In the genomic region with DNA sequence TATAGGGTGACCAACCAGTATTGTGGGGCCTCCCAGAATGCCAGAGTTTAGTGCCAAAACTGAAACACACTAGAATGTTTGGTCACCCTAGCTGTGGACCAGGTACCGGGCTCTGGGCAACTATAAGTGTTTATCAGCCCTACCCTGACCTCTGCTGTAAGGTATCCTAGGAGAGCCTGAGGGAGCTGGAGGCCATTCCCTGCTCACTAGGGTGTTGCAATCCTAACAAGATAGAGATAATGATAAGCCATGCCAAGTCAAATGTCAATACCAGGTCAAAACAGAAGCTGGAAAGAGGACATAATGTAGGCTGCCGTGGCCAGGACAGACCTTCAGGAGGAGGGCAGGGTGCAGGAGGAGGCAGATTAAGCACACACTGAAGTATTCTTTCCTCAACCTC, we compare ENCODE assay signal across 30 cellular contexts.
DNase-seq lines count a peak whose midpoint lies in the region; ATAC-seq, FAIRE-seq and TF ChIP-seq lines count a peak whose summit lies in the region.
"Had no signal": no experiment of that assay in that cellular context is flagged by ENCODE, and none has a peak within 500 bp of the region (broad histone marks: within the 10 kb centered on the region; RNA-seq: fewer than 3 reads in every experiment).

No MANE protein-coding gene starts in this region.

- FAIRE-seq in D721Med (lab: Jason Lieb, UNC), result no peak
- FAIRE-seq: GM12891 had no signal

- H3K4me1 ChIP-seq in Caco-2, result peaks cover 23% of the 10 kb centered on the region
- no peaks in the 10 kb centered on the region for H3K4me1 ChIP-seq in endodermal cell (ENCODE audit: control insufficient read depth, insufficient read depth, low read length)
- peaks cover 5% of the 10 kb centered on the region for H3K4me1 ChIP-seq in mucosa of descending colon (ENCODE audit: low read depth)

- DNase-seq in NCI-H2196 (lab: John Stamatoyannopoulos, UW; ENCODE audit: unreplicated experiment) (peak; percentile 7), NCI-H2196 treated with DMSO at 0.1 percent for 48 hours (lab: John Stamatoyannopoulos, UW; ENCODE audit: unreplicated experiment) (no peak), Caco-2 (peak; percentile 67 to 70), endodermal cell (no peak), mucosa of descending colon (no peak), D721Med (ENCODE audit: insufficient read length, low spot score) (no peak), NCI-H146 (lab: John Stamatoyannopoulos, UW) (no peak)
- DNase-seq: 8988T; ACHN; CD4-positive, alpha-beta memory T cell; COR-L47; DMS 273 treated with DMSO at 0.1 percent for 48 hours; DMS79; EL; GF-D8; NCI-H1092; NCI-H1417 treated with DMSO at 0.1 percent for 48 hours; NCI-H187; NCI-H2081 treated with DMSO at 0.1 percent for 48 hours; NCI-H2171; NCI-H524; NCI-H748 treated with DMSO at 0.1 percent for 48 hours; NK-92 treated with Interleukin-12 subunit alpha and Interleukin-12 subunit beta, amount 100 ng/mL, for 24 hours; PC-3 had no signal

- H3K36me3 ChIP-seq in Caco-2 (ENCODE audit: control insufficient read depth, insufficient read depth, low read length) (no peaks in the 10 kb centered on the region), endodermal cell (ENCODE audit: control insufficient read depth, insufficient read depth, low read length) (no peaks in the 10 kb centered on the region), mucosa of descending colon (ENCODE audit: low read depth) (no peaks in the 10 kb centered on the region)
- H3K36me3 ChIP-seq: SJSA1 had no signal

- intact Hi-C loops in Caco-2 (cut with micrococcal nuclease; ENCODE audit: unreplicated experiment), result loop anchor here (1.0 to 10.0 kb wide), 8 partner anchors 27 to 311 kb away; no protein-coding TSS in a partner anchor
- intact Hi-C loops in mucosa of descending colon (cut with DNase I, micrococcal nuclease), result no loop called here

- no TSS peak for BruUV-seq in Caco-2 (replicated peaks; lab: Mats Ljungman, UMichigan)

- CTCF ChIA-PET in Caco-2 (lab: Charles Lee), result interaction anchor here (0.6 to 1.7 kb wide), 10 partner anchors 11 to 320 kb away, joined by 3 to 10 read pairs (median 4); no protein-coding TSS in a partner anchor

- no peak overlapping the region for H3K27ac ChIP-seq in endodermal cell (ENCODE audit: low read depth, low read length)
- H3K27ac ChIP-seq: HL-60, SJSA1 had no signal

- H3K4me1 Mint-ChIP-seq in Caco-2 (ENCODE audit: low read depth, unreplicated experiment) (peaks cover 14% of the 10 kb centered on the region), endodermal cell (peaks cover 12% of the 10 kb centered on the region)
- H3K4me1 Mint-ChIP-seq: CD4-positive, alpha-beta memory T cell had no signal

- no peaks in the 10 kb centered on the region for H3K27me3 ChIP-seq in Caco-2 (replicated peaks; ENCODE audit: control insufficient read depth, insufficient read depth, low read length)
- no peaks in the 10 kb centered on the region for H3K27me3 ChIP-seq in endodermal cell (ENCODE audit: control insufficient read depth, insufficient read depth, low read length, poor library complexity, severe bottlenecking)
- H3K27me3 ChIP-seq: SJSA1 had no signal

- POLR2A ChIA-PET in Caco-2 (lab: Charles Lee), result no interaction called here

- H3K9me3 Mint-ChIP-seq in Caco-2 (ENCODE audit: unreplicated experiment) (no peaks in the 10 kb centered on the region), endodermal cell (no peaks in the 10 kb centered on the region)
- H3K9me3 Mint-ChIP-seq: CD4-positive, alpha-beta memory T cell had no signal

- H3K9me3 ChIP-seq in Caco-2 (0 out of 2 replicates have a peak, but pooled peaks cover 3% of the 10 kb centered on the region), endodermal cell (ENCODE audit: control insufficient read depth, low read length) (no peaks in the 10 kb centered on the region), mucosa of descending colon (no peaks in the 10 kb centered on the region)
- H3K9me3 ChIP-seq: SJSA1 had no signal

- no peak overlapping the region for H3K4me3 Mint-ChIP-seq in Caco-2 (ENCODE audit: unreplicated experiment)
- H3K4me3 Mint-ChIP-seq in endodermal cell, result no peak overlapping the region
- H3K4me3 Mint-ChIP-seq: CD4-positive, alpha-beta memory T cell had no signal

- TF ChIP-seq CTCF in Caco-2 (IDR thresholded peaks at IDR 0.05; ENCODE audit: insufficient read depth in 1 of 2, low read depth in 1 of 2, low read length in 1 of 2, severe bottlenecking in 1 of 2, unreplicated experiment in 1 of 2) (no peak), endodermal cell (conservative IDR thresholded peaks at IDR 0.05) (peak; percentile 36), mucosa of descending colon (IDR thresholded peaks at IDR 0.05) (no peak), D721Med (IDR thresholded peaks at IDR 0.05; ENCODE audit: insufficient read depth, missing control alignments) (no peak)

- no peak overlapping the region for H3K9ac ChIP-seq in endodermal cell (ENCODE audit: extremely low read depth, low read length, poor library complexity, severe bottlenecking)

- no peak overlapping the region for H3K27ac Mint-ChIP-seq in Caco-2 (ENCODE audit: unreplicated experiment)
- no peak overlapping the region for H3K27ac Mint-ChIP-seq in endodermal cell
- H3K27ac Mint-ChIP-seq: CD4-positive, alpha-beta memory T cell had no signal

- H3K36me3 Mint-ChIP-seq in Caco-2 (ENCODE audit: insufficient read depth, unreplicated experiment) (no peaks in the 10 kb centered on the region), endodermal cell (ENCODE audit: low read depth) (no peaks in the 10 kb centered on the region)
- H3K36me3 Mint-ChIP-seq: CD4-positive, alpha-beta memory T cell had no signal

- ATAC-seq in mucosa of descending colon, result peak; percentile 48
- ATAC-seq in HG03025 (IDR thresholded peaks at IDR 0.05; ENCODE audit: low FRiP score, unreplicated experiment), result no peak
- ATAC-seq: HCT116, PC-3, Right ventricle myocardium inferior had no signal

- H3K27me3 Mint-ChIP-seq in Caco-2 (ENCODE audit: insufficient read depth, unreplicated experiment) (no peaks in the 10 kb centered on the region), endodermal cell (ENCODE audit: insufficient read depth) (peaks cover 2% of the 10 kb centered on the region)
- H3K27me3 Mint-ChIP-seq: CD4-positive, alpha-beta memory T cell had no signal

- 85 to 89% methylated on average over 1 to 2 of the region's 2 CpGs for WGBS in endodermal cell (ENCODE audit: insufficient coverage in 1 of 2, insufficient read length in 1 of 2), 2 experiments

- H3K4me3 ChIP-seq in Caco-2 (ENCODE audit: low read depth, low read length), result no peak overlapping the region
- H3K4me3 ChIP-seq in endodermal cell (ENCODE audit: low read length), result no peak overlapping the region
- no peak overlapping the region for H3K4me3 ChIP-seq in mucosa of descending colon
- H3K4me3 ChIP-seq: SJSA1 had no signal

Comparison
In these comparisons a context has a peak if more than half of its experiments do, and no peak if none do; other contexts are left out.
1. DNase-seq: peak in NCI-H2196 (single experiment) and Caco-2 (2 of 2); none in NCI-H2196 treated with DMSO at 0.1 percent for 48 hours (single experiment), endodermal cell (single experiment), mucosa of descending colon (0 of 3), D721Med (single experiment) and NCI-H146 (single experiment).